In genomic region chr10:35178305-35178704, GRCh38 we compare ENCODE assay signal across 17 cellular contexts. TPM values are rescaled to one million over a fixed set of nuclear protein-coding genes. Genes with fewer than 3 reads are reported as not detected.
DNase-seq lines count a peak whose midpoint lies in the region; ATAC-seq and TF ChIP-seq lines count a peak whose summit lies in the region.
"Had no signal": no experiment of that assay in that cellular context is flagged by ENCODE, and none has a peak within 500 bp of the region (broad histone marks: within the 10 kb centered on the region; RNA-seq: fewer than 3 reads in every experiment).

No MANE protein-coding gene starts in this region.

- TF ChIP-seq POLR2A in body of pancreas (IDR thresholded peaks at IDR 0.05): no peak

- peak; percentile 18 for ATAC-seq in Right ventricle myocardium superior (ENCODE audit: poor library complexity)
- ATAC-seq in heart right ventricle: no peak
- no peak for ATAC-seq in body of pancreas
- ATAC-seq: CD8-positive, alpha-beta T cell had no signal

- TF ChIP-seq CTCF in heart right ventricle (IDR thresholded peaks at IDR 0.05): no peak
- no peak for TF ChIP-seq CTCF in endodermal cell (conservative IDR thresholded peaks at IDR 0.05)
- no peak for TF ChIP-seq CTCF in body of pancreas (IDR thresholded peaks at IDR 0.05)

- intact Hi-C loops in Right ventricle myocardium superior (cut with DNase I): no loop called here
- intact Hi-C loops in heart right ventricle (cut with DNase I): no loop called here
- intact Hi-C loops in body of pancreas (cut with DNase I): no loop called here

- H3K9me3 Mint-ChIP-seq in endodermal cell: no peaks in the 10 kb centered on the region
- H3K9me3 Mint-ChIP-seq: CD14-positive monocyte; CD8-positive, alpha-beta T cell; HFFc6 had no signal

- peaks cover 4% of the 10 kb centered on the region for H3K4me1 Mint-ChIP-seq in endodermal cell
- H3K4me1 Mint-ChIP-seq: CD14-positive monocyte had no signal

- H3K27me3 ChIP-seq in heart right ventricle: no peaks in the 10 kb centered on the region
- no peaks in the 10 kb centered on the region for H3K27me3 ChIP-seq in endodermal cell (ENCODE audit: control insufficient read depth, insufficient read depth, low read length, poor library complexity, severe bottlenecking)
- H3K27me3 ChIP-seq in rectal smooth muscle tissue (ENCODE audit: control insufficient read depth, insufficient read depth, low read length): no peaks in the 10 kb centered on the region
- H3K27me3 ChIP-seq in body of pancreas: no peaks in the 10 kb centered on the region

- H3K36me3 ChIP-seq in heart right ventricle (peaks cover 0 to 10% (median 0%) of the 10 kb centered on the region in 9 donors), endodermal cell (ENCODE audit: control insufficient read depth, insufficient read depth, low read length) (peaks cover 3% of the 10 kb centered on the region), rectal smooth muscle tissue (ENCODE audit: control insufficient read depth, insufficient read depth, low read length) (no peaks in the 10 kb centered on the region), body of pancreas (replicated peaks in 1 of 2; ENCODE audit: insufficient read depth in 1 of 2, low read depth in 2 of 2) (no peaks in the 10 kb centered on the region)

- DNase-seq in Right ventricle myocardium superior (no peak), heart right ventricle (no peak), endodermal cell (peak; percentile 59), iPS-NIHi7 (ENCODE audit: extremely low spot score) (peak; percentile 29), NCI-H510A treated with DMSO at 0.1 percent for 48 hours (lab: John Stamatoyannopoulos, UW) (no peak), activated gamma-delta T cell (lab: John Stamatoyannopoulos, UW) (no peak), body of pancreas (no peak)
- DNase-seq: CD8-positive, alpha-beta T cell; COR-L47; DMS153; DND-41; GDM1; HCEC 1CT; HFFc6 had no signal

- H3K27me3 Mint-ChIP-seq in endodermal cell (ENCODE audit: insufficient read depth): no peaks in the 10 kb centered on the region

- H3K4me1 ChIP-seq in heart right ventricle: peaks cover 0 to 5% (median 0%) of the 10 kb centered on the region in 9 donors
- no peaks in the 10 kb centered on the region for H3K4me1 ChIP-seq in endodermal cell (ENCODE audit: control insufficient read depth, insufficient read depth, low read length)
- H3K4me1 ChIP-seq in rectal smooth muscle tissue (ENCODE audit: control insufficient read depth, insufficient read depth, low read length): no peaks in the 10 kb centered on the region
- H3K4me1 ChIP-seq in body of pancreas: no peaks in the 10 kb centered on the region

- no peaks in the 10 kb centered on the region for H3K36me3 Mint-ChIP-seq in endodermal cell (ENCODE audit: low read depth)
- H3K36me3 Mint-ChIP-seq: CD14-positive monocyte had no signal

- no peak overlapping the region for H3K27ac Mint-ChIP-seq in endodermal cell
- H3K27ac Mint-ChIP-seq: CD14-positive monocyte; CD8-positive, alpha-beta T cell; HFFc6 had no signal

- no peak overlapping the region for H3K4me3 ChIP-seq in heart right ventricle
- no peak overlapping the region for H3K4me3 ChIP-seq in endodermal cell (ENCODE audit: low read length)
- no peak overlapping the region for H3K4me3 ChIP-seq in rectal smooth muscle tissue (ENCODE audit: low read length)
- no peak overlapping the region for H3K4me3 ChIP-seq in body of pancreas

- H3K27ac ChIP-seq in heart right ventricle (no peak overlapping the region), endodermal cell (ENCODE audit: low read depth, low read length) (no peak overlapping the region), rectal smooth muscle tissue (ENCODE audit: low read depth, low read length) (no peak overlapping the region), body of pancreas (no peak overlapping the region)
- H3K27ac ChIP-seq: 22Rv1 had no signal

- H3K9me3 ChIP-seq in heart right ventricle (no peaks in the 10 kb centered on the region), endodermal cell (ENCODE audit: control insufficient read depth, low read length) (no peaks in the 10 kb centered on the region), body of pancreas (no peaks in the 10 kb centered on the region)

- H3K4me3 Mint-ChIP-seq in endodermal cell: no peak overlapping the region
- H3K4me3 Mint-ChIP-seq: CD14-positive monocyte; CD8-positive, alpha-beta T cell; HFFc6 had no signal

- 70 to 86% methylated on average over 8 of the region's 8 CpGs for WGBS in heart right ventricle, 2 donors
- 83 to 84% methylated on average over 7 to 8 of the region's 8 CpGs for WGBS in endodermal cell (ENCODE audit: insufficient coverage in 1 of 2, insufficient read length in 1 of 2), 2 experiments
- 87 to 92% methylated on average over 8 of the region's 8 CpGs for WGBS in body of pancreas, 2 donors

- H3K9ac ChIP-seq in endodermal cell (ENCODE audit: extremely low read depth, low read length, poor library complexity, severe bottlenecking) (no peak overlapping the region), rectal smooth muscle tissue (ENCODE audit: low read length) (peak overlapping the region; percentile 27)

RNA-seq across cellular contexts. Expression of gene CREM, which starts 51.7 kb away (rescaled TPM):
- 55.2 TPM for total RNA-seq in Right ventricle myocardium superior
- 10 to 100 TPM; 44.1 to 91.7 (median 57.6) TPM for total RNA-seq in heart right ventricle
- polyA plus RNA-seq in heart right ventricle: 10 to 100 TPM; 37.8 to 81.5 TPM
- 10 to 100 TPM; 31.5 to 35.3 TPM for total RNA-seq in endodermal cell
- 39.0 TPM for polyA plus RNA-seq in endodermal cell (2013, experiment 1 of 2)
- 40.0 TPM for polyA plus RNA-seq in endodermal cell (2013, experiment 2 of 2)
- total RNA-seq in body of pancreas: 10 to 100 TPM; 10.5 to 26.7 TPM

Comparison
In these comparisons a context has a peak if more than half of its experiments do, and no peak if none do; other contexts are left out.
1. DNase-seq: peak in endodermal cell (single experiment) and iPS-NIHi7 (single experiment); none in Right ventricle myocardium superior (single experiment), heart right ventricle (0 of 2), NCI-H510A treated with DMSO at 0.1 percent for 48 hours (single experiment), activated gamma-delta T cell (single experiment) and body of pancreas (0 of 4).